In genomic region chr10:97612386-97612785, GRCh38 we compare ENCODE assay signal across 1 cellular context.
TF ChIP-seq lines count a peak whose summit lies in the region.

No MANE protein-coding gene starts in this region.

TF ChIP-seq in H1, 55 proteins besides CTCF, POLR2A, EP300 and RAD21:
- peak; percentile 82 for TF ChIP-seq TEAD4 (IDR thresholded peaks at IDR 0.05; ENCODE audit: low read depth, low read length)
- TF ChIP-seq YY1 (IDR thresholded peaks at IDR 0.05; ENCODE audit: low read depth, low read length) = 0 out of 2 replicates have a peak, but pooled peaks have one; percentile 9
- TF ChIP-seq SRF (IDR thresholded peaks at IDR 0.05; ENCODE audit: low read depth, low read length) = no peak
- no peak for TF ChIP-seq SP1 (IDR thresholded peaks at IDR 0.05; ENCODE audit: low read depth, low read length)
- no peak for TF ChIP-seq NANOG (IDR thresholded peaks at IDR 0.05; ENCODE audit: insufficient read depth, low read depth, low read length, poor library complexity, severe bottlenecking)
- no peak for TF ChIP-seq KDM1A (IDR thresholded peaks at IDR 0.05; ENCODE audit: borderline replicate concordance, low read length)
- TF ChIP-seq EGR1 (IDR thresholded peaks at IDR 0.05; ENCODE audit: borderline replicate concordance, low read depth, low read length) = no peak
- TF ChIP-seq EZH2 (IDR thresholded peaks at IDR 0.05; ENCODE audit: low read depth, low read length, severe bottlenecking) = no peak
- 0 out of 4 replicates have a peak, but pooled peaks of 1 of the 2 experiments have one; percentile 23 for TF ChIP-seq SIN3A (conservative IDR thresholded peaks at IDR 0.05 in 1 of 2, IDR thresholded peaks at IDR 0.05 in 1 of 2; ENCODE audit: low read depth in 1 of 2, low read length in 2 of 2)
